16 cellular contexts compared by ENCODE assay signal in genomic region chr14:45867046-45867894, GRCh38.
DNase-seq lines count a peak whose midpoint lies in the region; ATAC-seq, FAIRE-seq and TF ChIP-seq lines count a peak whose summit lies in the region.
"Had no signal": no experiment of that assay in that cellular context is flagged by ENCODE, and none has a peak within 500 bp of the region (broad histone marks: within the 10 kb centered on the region; RNA-seq: fewer than 3 reads in every experiment).

No MANE protein-coding gene starts in this region.

- no peaks in the 10 kb centered on the region for H3K27me3 Mint-ChIP-seq in activated T-cell treated with anti-CD3 and anti-CD28 coated beads, Interleukin-2, amount 50 U/mL, for 24 hours

- no peak for TF ChIP-seq POLR2A in GM12891 (IDR thresholded peaks at IDR 0.05; ENCODE audit: low read depth, low read length)

- peak; percentile 92 for FAIRE-seq in GM12891 (lab: Jason Lieb, UNC)
- FAIRE-seq: A204.1 had no signal

- no peak overlapping the region for H3K27ac Mint-ChIP-seq in activated T-cell treated with anti-CD3 and anti-CD28 coated beads, Interleukin-2, amount 50 U/mL, for 24 hours

- H3K36me3 Mint-ChIP-seq in activated T-cell treated with anti-CD3 and anti-CD28 coated beads, Interleukin-2, amount 50 U/mL, for 24 hours (ENCODE audit: low read depth) = no peaks in the 10 kb centered on the region

- peaks cover 16% of the 10 kb centered on the region for H3K9me3 Mint-ChIP-seq in activated T-cell treated with anti-CD3 and anti-CD28 coated beads, Interleukin-2, amount 50 U/mL, for 24 hours

- H3K4me1 Mint-ChIP-seq in activated T-cell treated with anti-CD3 and anti-CD28 coated beads, Interleukin-2, amount 50 U/mL, for 24 hours (ENCODE audit: low read depth) = no peaks in the 10 kb centered on the region

- H3K4me3 Mint-ChIP-seq in activated T-cell treated with anti-CD3 and anti-CD28 coated beads, Interleukin-2, amount 50 U/mL, for 24 hours = no peak overlapping the region

- DNase-seq in GM12891 (ENCODE audit: insufficient read length, low spot score) (no peak), midbrain (lab: John Stamatoyannopoulos, UW) (no peak), SKM-1 treated with dmso at 0.1 percent for 144 hours (lab: John Stamatoyannopoulos, UW; ENCODE audit: unreplicated experiment) (no peak), GM19240 (ENCODE audit: insufficient read length, low spot score) (no peak)
- DNase-seq in activated T-cell treated with anti-CD3 and anti-CD28 coated beads, Interleukin-2, amount 50 U/mL, for 24 hours = no peak
- DNase-seq: activated CD8-positive, alpha-beta memory T cell treated with anti-CD3 and anti-CD28 coated beads for 24 hours; activated gamma-delta T cell; anterior cingulate cortex; DMS53; NCI-H2029 treated with DMSO at 0.1 percent for 48 hours; NCI-H526; retina had no signal

- ATAC-seq in GM21367 (IDR thresholded peaks at IDR 0.05; ENCODE audit: unreplicated experiment) (peak; percentile 46), HG02870 (IDR thresholded peaks at IDR 0.05; ENCODE audit: unreplicated experiment) (peak; percentile 73), HG03439 (IDR thresholded peaks at IDR 0.05; ENCODE audit: unreplicated experiment) (peak; percentile 62)

TF ChIP-seq in GM12891, 5 proteins besides CTCF, POLR2A, EP300 and RAD21:
- no peak for TF ChIP-seq POLR2AphosphoS5 (IDR thresholded peaks at IDR 0.05; ENCODE audit: low read depth, low read length)
- peak; percentile 81; the same call in 1 of the 2 replicates for TF ChIP-seq POU2F2 (IDR thresholded peaks at IDR 0.05; ENCODE audit: low read depth, low read length)
- no peak for TF ChIP-seq SPI1 (IDR thresholded peaks at IDR 0.05; ENCODE audit: low read depth, low read length)
- TF ChIP-seq TAF1 (IDR thresholded peaks at IDR 0.05; ENCODE audit: low read depth, low read length) = no peak
- peak; percentile 92 for TF ChIP-seq PAX5 (IDR thresholded peaks at IDR 0.05; ENCODE audit: insufficient read depth, low read length, severe bottlenecking)
